Comparison of ENCODE assay signal across 2 cellular contexts in the genomic region with DNA sequence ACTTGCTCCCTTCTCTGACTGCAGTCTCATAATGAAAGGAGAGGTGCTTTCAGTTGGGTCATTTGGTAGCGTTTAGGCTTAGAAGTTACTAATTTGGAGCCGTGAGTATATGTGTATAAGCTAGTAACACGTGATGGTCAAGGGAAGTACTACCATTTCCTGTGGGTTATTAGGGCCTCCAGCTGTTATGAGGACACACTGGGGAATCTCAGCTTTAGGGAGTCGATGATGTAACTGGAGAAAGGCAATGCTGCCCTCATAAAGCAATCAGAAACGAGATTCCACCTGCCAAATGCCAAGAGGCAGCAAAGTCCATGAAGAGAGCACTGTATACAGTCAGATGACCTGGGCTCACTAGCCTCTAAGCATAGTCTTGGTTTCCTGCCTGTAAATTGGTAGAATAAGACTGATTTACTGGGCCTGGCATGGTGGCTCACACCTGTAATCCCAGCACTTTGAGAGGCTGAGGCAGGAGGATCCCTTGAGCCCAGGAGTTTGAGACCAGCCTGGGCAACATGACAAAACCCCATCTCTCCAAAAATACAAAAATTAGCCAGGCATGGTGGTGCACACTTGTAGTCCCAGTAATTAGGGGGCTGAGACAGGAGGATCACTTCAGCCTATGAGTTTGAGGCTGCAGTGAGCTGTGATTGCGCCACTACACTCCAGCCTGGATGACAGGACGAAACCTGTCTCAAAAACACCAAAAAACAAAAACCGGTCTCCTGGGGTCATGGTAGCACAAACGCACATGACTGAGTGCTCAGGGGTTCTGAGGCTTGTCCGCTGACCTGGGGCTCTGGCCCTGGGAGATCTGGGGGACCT.
A peak's percentile ranks its signal among the peaks of the same experiment; 100 is the strongest.
TF ChIP-seq lines count a peak whose summit lies in the region.

No MANE protein-coding gene starts in this region.

TF ChIP-seq in HEK293, 187 proteins besides CTCF, POLR2A, EP300 and RAD21 (continued from another document and continues in another):
- TF ChIP-seq, protein P1, sequence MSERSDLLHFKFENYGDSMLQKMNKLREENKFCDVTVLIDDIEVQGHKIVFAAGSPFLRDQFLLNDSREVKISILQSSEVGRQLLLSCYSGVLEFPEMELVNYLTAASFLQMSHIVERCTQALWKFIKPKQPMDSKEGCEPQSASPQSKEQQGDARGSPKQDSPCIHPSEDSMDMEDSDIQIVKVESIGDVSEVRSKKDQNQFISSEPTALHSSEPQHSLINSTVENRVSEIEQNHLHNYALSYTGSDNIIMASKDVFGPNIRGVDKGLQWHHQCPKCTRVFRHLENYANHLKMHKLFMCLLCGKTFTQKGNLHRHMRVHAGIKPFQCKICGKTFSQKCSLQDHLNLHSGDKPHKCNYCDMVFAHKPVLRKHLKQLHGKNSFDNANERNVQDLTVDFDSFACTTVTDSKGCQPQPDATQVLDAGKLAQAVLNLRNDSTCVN (tag by site-specific recombination; optimal IDR thresholded peaks at IDR 0.05) = no peak
- TF ChIP-seq, protein P2, sequence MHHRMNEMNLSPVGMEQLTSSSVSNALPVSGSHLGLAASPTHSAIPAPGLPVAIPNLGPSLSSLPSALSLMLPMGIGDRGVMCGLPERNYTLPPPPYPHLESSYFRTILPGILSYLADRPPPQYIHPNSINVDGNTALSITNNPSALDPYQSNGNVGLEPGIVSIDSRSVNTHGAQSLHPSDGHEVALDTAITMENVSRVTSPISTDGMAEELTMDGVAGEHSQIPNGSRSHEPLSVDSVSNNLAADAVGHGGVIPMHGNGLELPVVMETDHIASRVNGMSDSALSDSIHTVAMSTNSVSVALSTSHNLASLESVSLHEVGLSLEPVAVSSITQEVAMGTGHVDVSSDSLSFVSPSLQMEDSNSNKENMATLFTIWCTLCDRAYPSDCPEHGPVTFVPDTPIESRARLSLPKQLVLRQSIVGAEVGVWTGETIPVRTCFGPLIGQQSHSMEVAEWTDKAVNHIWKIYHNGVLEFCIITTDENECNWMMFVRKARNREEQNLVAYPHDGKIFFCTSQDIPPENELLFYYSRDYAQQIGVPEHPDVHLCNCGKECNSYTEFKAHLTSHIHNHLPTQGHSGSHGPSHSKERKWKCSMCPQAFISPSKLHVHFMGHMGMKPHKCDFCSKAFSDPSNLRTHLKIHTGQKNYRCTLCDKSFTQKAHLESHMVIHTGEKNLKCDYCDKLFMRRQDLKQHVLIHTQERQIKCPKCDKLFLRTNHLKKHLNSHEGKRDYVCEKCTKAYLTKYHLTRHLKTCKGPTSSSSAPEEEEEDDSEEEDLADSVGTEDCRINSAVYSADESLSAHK (tag by site-specific recombination; IDR thresholded peaks at IDR 0.05) = no peak
- no peak for TF ChIP-seq ZFHX2 (tag by site-specific recombination; conservative IDR thresholded peaks at IDR 0.05)
- TF ChIP-seq, protein P3, sequence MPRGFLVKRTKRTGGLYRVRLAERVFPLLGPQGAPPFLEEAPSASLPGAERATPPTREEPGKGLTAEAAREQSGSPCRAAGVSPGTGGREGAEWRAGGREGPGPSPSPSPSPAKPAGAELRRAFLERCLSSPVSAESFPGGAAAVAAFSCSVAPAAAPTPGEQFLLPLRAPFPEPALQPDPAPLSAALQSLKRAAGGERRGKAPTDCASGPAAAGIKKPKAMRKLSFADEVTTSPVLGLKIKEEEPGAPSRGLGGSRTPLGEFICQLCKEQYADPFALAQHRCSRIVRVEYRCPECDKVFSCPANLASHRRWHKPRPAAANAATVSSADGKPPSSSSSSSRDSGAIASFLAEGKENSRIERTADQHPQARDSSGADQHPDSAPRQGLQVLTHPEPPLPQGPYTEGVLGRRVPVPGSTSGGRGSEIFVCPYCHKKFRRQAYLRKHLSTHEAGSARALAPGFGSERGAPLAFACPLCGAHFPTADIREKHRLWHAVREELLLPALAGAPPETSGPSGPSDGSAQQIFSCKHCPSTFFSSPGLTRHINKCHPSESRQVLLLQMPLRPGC (tag by site-specific recombination; IDR thresholded peaks at IDR 0.05) = peak; percentile 67; the same call in 1 of the 2 replicates
- no peak; the same call in 1 of the 2 replicates for TF ChIP-seq KLF1 (tag by site-specific recombination; IDR thresholded peaks at IDR 0.05)
- TF ChIP-seq, protein P4, sequence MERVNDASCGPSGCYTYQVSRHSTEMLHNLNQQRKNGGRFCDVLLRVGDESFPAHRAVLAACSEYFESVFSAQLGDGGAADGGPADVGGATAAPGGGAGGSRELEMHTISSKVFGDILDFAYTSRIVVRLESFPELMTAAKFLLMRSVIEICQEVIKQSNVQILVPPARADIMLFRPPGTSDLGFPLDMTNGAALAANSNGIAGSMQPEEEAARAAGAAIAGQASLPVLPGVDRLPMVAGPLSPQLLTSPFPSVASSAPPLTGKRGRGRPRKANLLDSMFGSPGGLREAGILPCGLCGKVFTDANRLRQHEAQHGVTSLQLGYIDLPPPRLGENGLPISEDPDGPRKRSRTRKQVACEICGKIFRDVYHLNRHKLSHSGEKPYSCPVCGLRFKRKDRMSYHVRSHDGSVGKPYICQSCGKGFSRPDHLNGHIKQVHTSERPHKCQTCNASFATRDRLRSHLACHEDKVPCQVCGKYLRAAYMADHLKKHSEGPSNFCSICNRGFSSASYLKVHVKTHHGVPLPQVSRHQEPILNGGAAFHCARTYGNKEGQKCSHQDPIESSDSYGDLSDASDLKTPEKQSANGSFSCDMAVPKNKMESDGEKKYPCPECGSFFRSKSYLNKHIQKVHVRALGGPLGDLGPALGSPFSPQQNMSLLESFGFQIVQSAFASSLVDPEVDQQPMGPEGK (tag by site-specific recombination; IDR thresholded peaks at IDR 0.05) = peak; percentile 63; the same call in 1 of the 2 replicates
- TF ChIP-seq WT1 (tag by site-specific recombination; IDR thresholded peaks at IDR 0.05) = peak; percentile 82
- TF ChIP-seq ZBTB1 (tag by site-specific recombination; IDR thresholded peaks at IDR 0.05) = no peak
- no peak for TF ChIP-seq ZNF530 (tag by site-specific recombination; IDR thresholded peaks at IDR 0.05; ENCODE audit: low read depth)
- TF ChIP-seq, protein P5, sequence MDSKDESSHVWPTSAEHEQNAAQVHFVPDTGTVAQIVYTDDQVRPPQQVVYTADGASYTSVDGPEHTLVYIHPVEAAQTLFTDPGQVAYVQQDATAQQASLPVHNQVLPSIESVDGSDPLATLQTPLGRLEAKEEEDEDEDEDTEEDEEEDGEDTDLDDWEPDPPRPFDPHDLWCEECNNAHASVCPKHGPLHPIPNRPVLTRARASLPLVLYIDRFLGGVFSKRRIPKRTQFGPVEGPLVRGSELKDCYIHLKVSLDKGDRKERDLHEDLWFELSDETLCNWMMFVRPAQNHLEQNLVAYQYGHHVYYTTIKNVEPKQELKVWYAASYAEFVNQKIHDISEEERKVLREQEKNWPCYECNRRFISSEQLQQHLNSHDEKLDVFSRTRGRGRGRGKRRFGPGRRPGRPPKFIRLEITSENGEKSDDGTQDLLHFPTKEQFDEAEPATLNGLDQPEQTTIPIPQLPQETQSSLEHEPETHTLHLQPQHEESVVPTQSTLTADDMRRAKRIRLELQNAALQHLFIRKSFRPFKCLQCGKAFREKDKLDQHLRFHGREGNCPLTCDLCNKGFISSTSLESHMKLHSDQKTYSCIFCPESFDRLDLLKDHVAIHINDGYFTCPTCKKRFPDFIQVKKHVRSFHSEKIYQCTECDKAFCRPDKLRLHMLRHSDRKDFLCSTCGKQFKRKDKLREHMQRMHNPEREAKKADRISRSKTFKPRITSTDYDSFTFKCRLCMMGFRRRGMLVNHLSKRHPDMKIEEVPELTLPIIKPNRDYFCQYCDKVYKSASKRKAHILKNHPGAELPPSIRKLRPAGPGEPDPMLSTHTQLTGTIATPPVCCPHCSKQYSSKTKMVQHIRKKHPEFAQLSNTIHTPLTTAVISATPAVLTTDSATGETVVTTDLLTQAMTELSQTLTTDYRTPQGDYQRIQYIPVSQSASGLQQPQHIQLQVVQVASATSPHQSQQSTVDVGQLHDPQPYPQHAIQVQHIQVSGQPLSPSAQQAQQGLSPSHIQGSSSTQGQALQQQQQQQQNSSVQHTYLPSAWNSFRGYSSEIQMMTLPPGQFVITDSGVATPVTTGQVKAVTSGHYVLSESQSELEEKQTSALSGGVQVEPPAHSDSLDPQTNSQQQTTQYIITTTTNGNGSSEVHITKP (tag by site-specific recombination; IDR thresholded peaks at IDR 0.05) = peak; percentile 83
- no peak for TF ChIP-seq REPIN1 (tag by site-specific recombination; IDR thresholded peaks at IDR 0.05; ENCODE audit: low read depth)

TF ChIP-seq in GM12878, 131 proteins besides CTCF, POLR2A, EP300 and RAD21 (continued from another document and continues in another):
- TF ChIP-seq, protein P6, sequence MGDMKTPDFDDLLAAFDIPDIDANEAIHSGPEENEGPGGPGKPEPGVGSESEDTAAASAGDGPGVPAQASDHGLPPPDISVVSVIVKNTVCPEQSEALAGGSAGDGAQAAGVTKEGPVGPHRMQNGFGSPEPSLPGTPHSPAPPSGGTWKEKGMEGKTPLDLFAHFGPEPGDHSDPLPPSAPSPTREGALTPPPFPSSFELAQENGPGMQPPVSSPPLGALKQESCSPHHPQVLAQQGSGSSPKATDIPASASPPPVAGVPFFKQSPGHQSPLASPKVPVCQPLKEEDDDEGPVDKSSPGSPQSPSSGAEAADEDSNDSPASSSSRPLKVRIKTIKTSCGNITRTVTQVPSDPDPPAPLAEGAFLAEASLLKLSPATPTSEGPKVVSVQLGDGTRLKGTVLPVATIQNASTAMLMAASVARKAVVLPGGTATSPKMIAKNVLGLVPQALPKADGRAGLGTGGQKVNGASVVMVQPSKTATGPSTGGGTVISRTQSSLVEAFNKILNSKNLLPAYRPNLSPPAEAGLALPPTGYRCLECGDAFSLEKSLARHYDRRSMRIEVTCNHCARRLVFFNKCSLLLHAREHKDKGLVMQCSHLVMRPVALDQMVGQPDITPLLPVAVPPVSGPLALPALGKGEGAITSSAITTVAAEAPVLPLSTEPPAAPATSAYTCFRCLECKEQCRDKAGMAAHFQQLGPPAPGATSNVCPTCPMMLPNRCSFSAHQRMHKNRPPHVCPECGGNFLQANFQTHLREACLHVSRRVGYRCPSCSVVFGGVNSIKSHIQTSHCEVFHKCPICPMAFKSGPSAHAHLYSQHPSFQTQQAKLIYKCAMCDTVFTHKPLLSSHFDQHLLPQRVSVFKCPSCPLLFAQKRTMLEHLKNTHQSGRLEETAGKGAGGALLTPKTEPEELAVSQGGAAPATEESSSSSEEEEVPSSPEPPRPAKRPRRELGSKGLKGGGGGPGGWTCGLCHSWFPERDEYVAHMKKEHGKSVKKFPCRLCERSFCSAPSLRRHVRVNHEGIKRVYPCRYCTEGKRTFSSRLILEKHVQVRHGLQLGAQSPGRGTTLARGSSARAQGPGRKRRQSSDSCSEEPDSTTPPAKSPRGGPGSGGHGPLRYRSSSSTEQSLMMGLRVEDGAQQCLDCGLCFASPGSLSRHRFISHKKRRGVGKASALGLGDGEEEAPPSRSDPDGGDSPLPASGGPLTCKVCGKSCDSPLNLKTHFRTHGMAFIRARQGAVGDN (IDR thresholded peaks at IDR 0.05) = 0 out of 2 replicates have a peak, but pooled peaks have one; percentile 33
- TF ChIP-seq, protein P7, sequence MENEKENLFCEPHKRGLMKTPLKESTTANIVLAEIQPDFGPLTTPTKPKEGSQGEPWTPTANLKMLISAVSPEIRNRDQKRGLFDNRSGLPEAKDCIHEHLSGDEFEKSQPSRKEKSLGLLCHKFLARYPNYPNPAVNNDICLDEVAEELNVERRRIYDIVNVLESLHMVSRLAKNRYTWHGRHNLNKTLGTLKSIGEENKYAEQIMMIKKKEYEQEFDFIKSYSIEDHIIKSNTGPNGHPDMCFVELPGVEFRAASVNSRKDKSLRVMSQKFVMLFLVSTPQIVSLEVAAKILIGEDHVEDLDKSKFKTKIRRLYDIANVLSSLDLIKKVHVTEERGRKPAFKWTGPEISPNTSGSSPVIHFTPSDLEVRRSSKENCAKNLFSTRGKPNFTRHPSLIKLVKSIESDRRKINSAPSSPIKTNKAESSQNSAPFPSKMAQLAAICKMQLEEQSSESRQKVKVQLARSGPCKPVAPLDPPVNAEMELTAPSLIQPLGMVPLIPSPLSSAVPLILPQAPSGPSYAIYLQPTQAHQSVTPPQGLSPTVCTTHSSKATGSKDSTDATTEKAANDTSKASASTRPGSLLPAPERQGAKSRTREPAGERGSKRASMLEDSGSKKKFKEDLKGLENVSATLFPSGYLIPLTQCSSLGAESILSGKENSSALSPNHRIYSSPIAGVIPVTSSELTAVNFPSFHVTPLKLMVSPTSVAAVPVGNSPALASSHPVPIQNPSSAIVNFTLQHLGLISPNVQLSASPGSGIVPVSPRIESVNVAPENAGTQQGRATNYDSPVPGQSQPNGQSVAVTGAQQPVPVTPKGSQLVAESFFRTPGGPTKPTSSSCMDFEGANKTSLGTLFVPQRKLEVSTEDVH (IDR thresholded peaks at IDR 0.05; ENCODE audit: low read depth, partially characterized antibody) = no peak
- no peak for TF ChIP-seq EZH2 (IDR thresholded peaks at IDR 0.05; ENCODE audit: borderline replicate concordance, control insufficient read depth, low read depth, low read length)
- no peak for TF ChIP-seq CHD4 (IDR thresholded peaks at IDR 0.05)
- TF ChIP-seq, protein P8, sequence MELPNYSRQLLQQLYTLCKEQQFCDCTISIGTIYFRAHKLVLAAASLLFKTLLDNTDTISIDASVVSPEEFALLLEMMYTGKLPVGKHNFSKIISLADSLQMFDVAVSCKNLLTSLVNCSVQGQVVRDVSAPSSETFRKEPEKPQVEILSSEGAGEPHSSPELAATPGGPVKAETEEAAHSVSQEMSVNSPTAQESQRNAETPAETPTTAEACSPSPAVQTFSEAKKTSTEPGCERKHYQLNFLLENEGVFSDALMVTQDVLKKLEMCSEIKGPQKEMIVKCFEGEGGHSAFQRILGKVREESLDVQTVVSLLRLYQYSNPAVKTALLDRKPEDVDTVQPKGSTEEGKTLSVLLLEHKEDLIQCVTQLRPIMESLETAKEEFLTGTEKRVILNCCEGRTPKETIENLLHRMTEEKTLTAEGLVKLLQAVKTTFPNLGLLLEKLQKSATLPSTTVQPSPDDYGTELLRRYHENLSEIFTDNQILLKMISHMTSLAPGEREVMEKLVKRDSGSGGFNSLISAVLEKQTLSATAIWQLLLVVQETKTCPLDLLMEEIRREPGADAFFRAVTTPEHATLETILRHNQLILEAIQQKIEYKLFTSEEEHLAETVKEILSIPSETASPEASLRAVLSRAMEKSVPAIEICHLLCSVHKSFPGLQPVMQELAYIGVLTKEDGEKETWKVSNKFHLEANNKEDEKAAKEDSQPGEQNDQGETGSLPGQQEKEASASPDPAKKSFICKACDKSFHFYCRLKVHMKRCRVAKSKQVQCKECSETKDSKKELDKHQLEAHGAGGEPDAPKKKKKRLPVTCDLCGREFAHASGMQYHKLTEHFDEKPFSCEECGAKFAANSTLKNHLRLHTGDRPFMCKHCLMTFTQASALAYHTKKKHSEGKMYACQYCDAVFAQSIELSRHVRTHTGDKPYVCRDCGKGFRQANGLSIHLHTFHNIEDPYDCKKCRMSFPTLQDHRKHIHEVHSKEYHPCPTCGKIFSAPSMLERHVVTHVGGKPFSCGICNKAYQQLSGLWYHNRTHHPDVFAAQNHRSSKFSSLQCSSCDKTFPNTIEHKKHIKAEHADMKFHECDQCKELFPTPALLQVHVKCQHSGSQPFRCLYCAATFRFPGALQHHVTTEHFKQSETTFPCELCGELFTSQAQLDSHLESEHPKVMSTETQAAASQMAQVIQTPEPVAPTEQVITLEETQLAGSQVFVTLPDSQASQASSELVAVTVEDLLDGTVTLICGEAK (IDR thresholded peaks at IDR 0.05; ENCODE audit: borderline replicate concordance) = no peak
- TF ChIP-seq, protein P9, sequence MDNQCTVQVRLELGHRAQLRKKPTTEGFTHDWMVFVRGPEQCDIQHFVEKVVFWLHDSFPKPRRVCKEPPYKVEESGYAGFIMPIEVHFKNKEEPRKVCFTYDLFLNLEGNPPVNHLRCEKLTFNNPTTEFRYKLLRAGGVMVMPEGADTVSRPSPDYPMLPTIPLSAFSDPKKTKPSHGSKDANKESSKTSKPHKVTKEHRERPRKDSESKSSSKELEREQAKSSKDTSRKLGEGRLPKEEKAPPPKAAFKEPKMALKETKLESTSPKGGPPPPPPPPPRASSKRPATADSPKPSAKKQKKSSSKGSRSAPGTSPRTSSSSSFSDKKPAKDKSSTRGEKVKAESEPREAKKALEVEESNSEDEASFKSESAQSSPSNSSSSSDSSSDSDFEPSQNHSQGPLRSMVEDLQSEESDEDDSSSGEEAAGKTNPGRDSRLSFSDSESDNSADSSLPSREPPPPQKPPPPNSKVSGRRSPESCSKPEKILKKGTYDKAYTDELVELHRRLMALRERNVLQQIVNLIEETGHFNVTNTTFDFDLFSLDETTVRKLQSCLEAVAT (IDR thresholded peaks at IDR 0.05) = no peak
- TF ChIP-seq JUND (IDR thresholded peaks at IDR 0.05; ENCODE audit: low read depth, low read length) = no peak
- TF ChIP-seq TCF3 (IDR thresholded peaks at IDR 0.05; ENCODE audit: borderline replicate concordance, insufficient read depth, low read depth, low read length) = no peak; the same call in 1 of the 2 replicates
